In genomic region chr19:12439686-12440411, GRCh38 we compare ENCODE assay signal across 8 cellular contexts. TPM values are rescaled to one million over a fixed set of nuclear protein-coding genes. Genes with fewer than 3 reads are reported as not detected.
A peak's percentile ranks its signal among the peaks of the same experiment; 100 is the strongest.
DNase-seq lines count a peak whose midpoint lies in the region; ATAC-seq, FAIRE-seq and TF ChIP-seq lines count a peak whose summit lies in the region.
"Not testable (repeated sequence)": the region's sequence is repeated elsewhere in the genome, so short reads cannot be mapped to it uniquely, and the experiment has no call there.

No MANE protein-coding gene starts in this region.

- not testable (repeated sequence) for H3K36me3 ChIP-seq in keratinocyte (ENCODE audit: control insufficient read depth in 2 of 2, extremely low read depth in 1 of 2, insufficient read depth in 2 of 2, low read length in 2 of 2); sigmoid colon; upper lobe of left lung

- H3K79me2 ChIP-seq in keratinocyte (ENCODE audit: control insufficient read depth, insufficient read depth, low read length): not testable (repeated sequence)

- H3K4me1 Mint-ChIP-seq in activated CD4-positive, alpha-beta memory T cell treated with anti-CD3 and anti-CD28 coated beads, Interleukin-2, amount 10 ng/mL, durations not matched to agents 7 days and 5 days: peaks cover 16% of the 10 kb centered on the region
- peaks cover 13% of the 10 kb centered on the region for H3K4me1 Mint-ChIP-seq in chondrocyte (ENCODE audit: low read depth)

- H2AFZ ChIP-seq in keratinocyte (ENCODE audit: control insufficient read depth, low read length): peak overlapping the region; percentile 88

- H3K4me1 ChIP-seq in keratinocyte (ENCODE audit: control insufficient read depth, extremely low read depth, insufficient read depth, low read length); sigmoid colon; upper lobe of left lung: not testable (repeated sequence)

- H3K4me3 Mint-ChIP-seq in activated CD4-positive, alpha-beta memory T cell treated with anti-CD3 and anti-CD28 coated beads, Interleukin-2, amount 10 ng/mL, durations not matched to agents 7 days and 5 days: peak overlapping the region; percentile 83
- H3K4me3 Mint-ChIP-seq in chondrocyte (ENCODE audit: unreplicated experiment): peak overlapping the region; percentile 100

- H3K4me2 ChIP-seq in keratinocyte (ENCODE audit: control insufficient read depth, extremely low read depth, insufficient read depth, low read depth, low read length): peak overlapping the region; percentile 80

- ATAC-seq in GM18498 (IDR thresholded peaks at IDR 0.05; ENCODE audit: unreplicated experiment): peak; percentile 31
- ATAC-seq in HG03097 (IDR thresholded peaks at IDR 0.05; ENCODE audit: low FRiP score, unreplicated experiment): peak; percentile 25
- peak; percentile 46 to 68 for ATAC-seq in upper lobe of left lung (ENCODE audit: low FRiP score in 2 of 2)

- DNase-seq in NCI-H82 (lab: John Stamatoyannopoulos, UW): peak; percentile 72
- peak; percentile 44 for DNase-seq in activated CD4-positive, alpha-beta memory T cell treated with anti-CD3 and anti-CD28 coated beads, Interleukin-2, amount 10 ng/mL, durations not matched to agents 7 days and 5 days
- not testable (repeated sequence) for DNase-seq in chondrocyte (ENCODE audit: low spot score); keratinocyte (ENCODE audit: low read depth, low spot score)
- peak; percentile 64 for DNase-seq in sigmoid colon
- peak in 1 of 2 donors; percentile 40 for DNase-seq in upper lobe of left lung

- TF ChIP-seq EP300 in sigmoid colon (IDR thresholded peaks at IDR 0.05); upper lobe of left lung (IDR thresholded peaks at IDR 0.05): not testable (repeated sequence)

- not testable (repeated sequence) for FAIRE-seq in keratinocyte (lab: Jason Lieb, UNC)

- TF ChIP-seq POLR2A in sigmoid colon (IDR thresholded peaks at IDR 0.05); upper lobe of left lung (IDR thresholded peaks at IDR 0.05): not testable (repeated sequence)

- 1 to 2% methylated on average over 18 to 23 of the region's 23 CpGs for WGBS in sigmoid colon, 2 donors
- WGBS in upper lobe of left lung, 2 donors: 1 to 2% methylated on average over 9 to 10 of the region's 23 CpGs

- POLR2A ChIA-PET in activated CD4-positive, alpha-beta memory T cell treated with anti-CD3 and anti-CD28 coated beads, Interleukin-2, amount 10 ng/mL, durations not matched to agents 7 days and 5 days (lab: Charles Lee): interaction anchor here (1.4 to 2.2 kb wide), 4 partner anchors 107 to 146 kb away, joined by 3 to 9 read pairs (median 4); partner anchors contain the start of gene ZNF563

- peak overlapping the region; percentile 68 to 78 (median 70) for H3K4me3 ChIP-seq in keratinocyte (ENCODE audit: control insufficient read depth in 2 of 3, extremely low read depth in 1 of 3, insufficient read depth in 2 of 3, low read depth in 1 of 3, low read length in 3 of 3)
- H3K4me3 ChIP-seq in sigmoid colon: peak overlapping the region; percentile 69 to 83 (median 78)
- H3K4me3 ChIP-seq in upper lobe of left lung: peak overlapping the region; percentile 76 to 91 (median 80)

- peak overlapping the region; percentile 31 for H3K27ac ChIP-seq in keratinocyte (ENCODE audit: control insufficient read depth, insufficient read depth, low read length)
- H3K27ac ChIP-seq in sigmoid colon: peak overlapping the region; percentile 88 to 94 (median 90)
- H3K27ac ChIP-seq in upper lobe of left lung: peak overlapping the region; percentile 45 to 87 (median 83)

- H3K36me3 Mint-ChIP-seq in activated CD4-positive, alpha-beta memory T cell treated with anti-CD3 and anti-CD28 coated beads, Interleukin-2, amount 10 ng/mL, durations not matched to agents 7 days and 5 days (ENCODE audit: low read depth): peaks cover 31% of the 10 kb centered on the region
- H3K36me3 Mint-ChIP-seq in chondrocyte (ENCODE audit: low read depth): not testable (repeated sequence)

- CTCF ChIA-PET in activated CD4-positive, alpha-beta memory T cell treated with anti-CD3 and anti-CD28 coated beads, Interleukin-2, amount 10 ng/mL, durations not matched to agents 7 days and 5 days (lab: Charles Lee): not testable (repeated sequence)

- not testable (repeated sequence) for TF ChIP-seq CTCF in chondrocyte (IDR thresholded peaks at IDR 0.05); keratinocyte (optimal IDR thresholded peaks at IDR 0.05 in 1 of 3, IDR thresholded peaks at IDR 0.05 in 1 of 3, conservative IDR thresholded peaks at IDR 0.05 in 1 of 3; ENCODE audit: extremely low read depth in 1 of 3, insufficient read depth in 2 of 3, low read length in 3 of 3); sigmoid colon (IDR thresholded peaks at IDR 0.05); upper lobe of left lung (IDR thresholded peaks at IDR 0.05)

- H3K27me3 ChIP-seq in keratinocyte (ENCODE audit: control insufficient read depth, extremely low read depth, insufficient read depth, low read length); sigmoid colon; upper lobe of left lung: not testable (repeated sequence)

- H4K20me1 ChIP-seq in keratinocyte (ENCODE audit: control insufficient read depth, extremely low read depth, insufficient read depth, low read length): not testable (repeated sequence)

- H3K27ac Mint-ChIP-seq in activated CD4-positive, alpha-beta memory T cell treated with anti-CD3 and anti-CD28 coated beads, Interleukin-2, amount 10 ng/mL, durations not matched to agents 7 days and 5 days: peak overlapping the region; percentile 47
- peak overlapping the region; percentile 85 for H3K27ac Mint-ChIP-seq in chondrocyte (ENCODE audit: unreplicated experiment)

- not testable (repeated sequence) for H3K27me3 Mint-ChIP-seq in activated CD4-positive, alpha-beta memory T cell treated with anti-CD3 and anti-CD28 coated beads, Interleukin-2, amount 10 ng/mL, durations not matched to agents 7 days and 5 days; chondrocyte (ENCODE audit: low read depth)

- H3K9ac ChIP-seq in keratinocyte (ENCODE audit: control insufficient read depth, extremely low read depth, insufficient read depth, low read length): peak overlapping the region; percentile 74

- intact Hi-C loops in sigmoid colon (cut with DNase I): loop anchor here (5.0 kb wide), 1 partner anchor 57 kb away; no protein-coding TSS in a partner anchor

- not testable (repeated sequence) for H3K9me3 ChIP-seq in keratinocyte (ENCODE audit: control insufficient read depth, low read depth, low read length); sigmoid colon; upper lobe of left lung

- H3K9me1 ChIP-seq in keratinocyte (ENCODE audit: control insufficient read depth, extremely low read depth, insufficient read depth, low read length): not testable (repeated sequence)

- dilution Hi-C loops in keratinocyte (cut with MboI; ENCODE audit: extremely low pct_ligation_motif_present, low sequenced_read_pairs): not testable (repeated sequence)

- H3K9me3 Mint-ChIP-seq in activated CD4-positive, alpha-beta memory T cell treated with anti-CD3 and anti-CD28 coated beads, Interleukin-2, amount 10 ng/mL, durations not matched to agents 7 days and 5 days: peaks cover 32% of the 10 kb centered on the region
- H3K9me3 Mint-ChIP-seq in chondrocyte (ENCODE audit: low read depth): peaks cover 17% of the 10 kb centered on the region

RNA-seq across cellular contexts. Expression of gene ZNF443, which starts 1.0 kb away (rescaled TPM):
- 1 to 10 TPM; 4.9 to 5.2 TPM for total RNA-seq in activated CD4-positive, alpha-beta memory T cell treated with anti-CD3 and anti-CD28 coated beads, Interleukin-2, amount 10 ng/mL, durations not matched to agents 7 days and 5 days
- total RNA-seq in chondrocyte (1.6 to 4.0 TPM (median 2.0 TPM) in 3 replicates), sigmoid colon (1 to 10 TPM; 3.2 to 5.6 (median 3.6) TPM), upper lobe of left lung (1 to 10 TPM; 2.7 to 9.4 (median 4.2) TPM)
- polyA plus RNA-seq in keratinocyte (1.8 to 3.1 TPM (median 2.4 TPM) in 3 replicates), sigmoid colon (1 to 10 TPM; 2.3 to 2.4 (median 2.3) TPM)
- 0.49 TPM for polyA plus RNA-seq in keratinocyte (2011; ENCODE audit: low read depth)
- polyA plus RNA-seq in keratinocyte (2011; cell fraction: cytosol; rRNA removed): 0.52 and 1.5 TPM in 2 replicates
- polyA plus RNA-seq in keratinocyte (2011; cell fraction: nucleus; rRNA removed): 4.6 and 5.3 TPM in 2 replicates
- polyA plus RNA-seq in keratinocyte (2012; ENCODE audit: low replicate concordance): 1.5 and 1.8 TPM in 2 replicates
- polyA minus RNA-seq in keratinocyte: 0.46 to 7.4 TPM (median 2.9 TPM) in 3 replicates
- polyA minus RNA-seq in keratinocyte (2011; cell fraction: cytosol; rRNA and poly(A)+ RNA removed): 3.3 TPM
- polyA minus RNA-seq in keratinocyte (2011; cell fraction: nucleus; rRNA and poly(A)+ RNA removed): 5.1 and 10.2 TPM in 2 replicates

RNA-seq across cellular contexts. Expression of gene ZNF799, which starts 38.8 kb away (rescaled TPM):
- 1 to 10 TPM; 4.7 TPM for total RNA-seq in activated CD4-positive, alpha-beta memory T cell treated with anti-CD3 and anti-CD28 coated beads, Interleukin-2, amount 10 ng/mL, durations not matched to agents 7 days and 5 days
- 2.0 to 3.7 TPM (median 2.3 TPM) in 3 replicates for total RNA-seq in chondrocyte
- polyA plus RNA-seq in keratinocyte: 1.6 to 3.1 TPM (median 2.2 TPM) in 3 replicates
- polyA plus RNA-seq in keratinocyte (2011; ENCODE audit: low read depth): 1.7 TPM
- polyA plus RNA-seq in keratinocyte (2011; cell fraction: cytosol; rRNA removed): 0.95 and 1.8 TPM in 2 replicates
- polyA plus RNA-seq in keratinocyte (2011; cell fraction: nucleus; rRNA removed): 4.8 and 5.0 TPM in 2 replicates
- 1.2 and 1.7 TPM in 2 replicates for polyA plus RNA-seq in keratinocyte (2012; ENCODE audit: low replicate concordance)
- 0.49 to 3.6 TPM (median 1.4 TPM) in 3 replicates for polyA minus RNA-seq in keratinocyte
- polyA minus RNA-seq in keratinocyte (2011; cell fraction: cytosol; rRNA and poly(A)+ RNA removed): 1.3 TPM
- 4.1 and 6.9 TPM in 2 replicates for polyA minus RNA-seq in keratinocyte (2011; cell fraction: nucleus; rRNA and poly(A)+ RNA removed)
- total RNA-seq in sigmoid colon: 1 to 10 TPM; 4.6 to 7.4 (median 5.8) TPM
- 1 to 10 TPM; 3.0 to 3.9 (median 3.4) TPM for polyA plus RNA-seq in sigmoid colon
- 1 to 10 TPM; 3.1 to 7.6 (median 5.4) TPM for total RNA-seq in upper lobe of left lung

RNA-seq across cellular contexts. Expression of gene ZNF709, which starts 44.8 kb away (rescaled TPM):
- 1 to 10 TPM; 1.8 to 3.0 TPM for total RNA-seq in activated CD4-positive, alpha-beta memory T cell treated with anti-CD3 and anti-CD28 coated beads, Interleukin-2, amount 10 ng/mL, durations not matched to agents 7 days and 5 days
- total RNA-seq in chondrocyte (2.0 to 5.2 TPM (median 3.0 TPM) in 3 replicates), sigmoid colon (1 to 10 TPM; 2.4 to 8.3 (median 3.5) TPM), upper lobe of left lung (10 to 100 TPM in 1 of 6 donors, 1 to 10 TPM in 5; 1.9 to 11.2 (median 2.5) TPM)
- polyA plus RNA-seq in keratinocyte (0.62 to 0.98 TPM (median 0.75 TPM) in 3 replicates), sigmoid colon (1 to 10 TPM in 1 of 3 donors, under 1 TPM in 2; 0.46 to 1.2 (median 0.60) TPM)
- 0.07 TPM for polyA plus RNA-seq in keratinocyte (2011; ENCODE audit: low read depth)
- 0.30 and 0.43 TPM in 2 replicates for polyA plus RNA-seq in keratinocyte (2011; cell fraction: cytosol; rRNA removed)
- polyA plus RNA-seq in keratinocyte (2011; cell fraction: nucleus; rRNA removed): 1.7 and 2.0 TPM in 2 replicates
- polyA plus RNA-seq in keratinocyte (2012; ENCODE audit: low replicate concordance): 0.50 TPM in 1 of 2 replicates, not detected in the other
- polyA minus RNA-seq in keratinocyte: 0.66 to 2.2 TPM (median 1.8 TPM) in 3 replicates
- polyA minus RNA-seq in keratinocyte (2011; cell fraction: cytosol; rRNA and poly(A)+ RNA removed): 0.77 TPM
- polyA minus RNA-seq in keratinocyte (2011; cell fraction: nucleus; rRNA and poly(A)+ RNA removed): 1.4 and 4.3 TPM in 2 replicates

Comparison
In these comparisons a context has a peak if more than half of its experiments do, and no peak if none do; other contexts are left out.
1. H3K27ac ChIP-seq: peak in every context shown above with its lines; median percentile 90 in sigmoid colon; 83 in upper lobe of left lung; 31 in keratinocyte.